ENCODE assay signal across 8 cellular contexts in the genomic region with DNA sequence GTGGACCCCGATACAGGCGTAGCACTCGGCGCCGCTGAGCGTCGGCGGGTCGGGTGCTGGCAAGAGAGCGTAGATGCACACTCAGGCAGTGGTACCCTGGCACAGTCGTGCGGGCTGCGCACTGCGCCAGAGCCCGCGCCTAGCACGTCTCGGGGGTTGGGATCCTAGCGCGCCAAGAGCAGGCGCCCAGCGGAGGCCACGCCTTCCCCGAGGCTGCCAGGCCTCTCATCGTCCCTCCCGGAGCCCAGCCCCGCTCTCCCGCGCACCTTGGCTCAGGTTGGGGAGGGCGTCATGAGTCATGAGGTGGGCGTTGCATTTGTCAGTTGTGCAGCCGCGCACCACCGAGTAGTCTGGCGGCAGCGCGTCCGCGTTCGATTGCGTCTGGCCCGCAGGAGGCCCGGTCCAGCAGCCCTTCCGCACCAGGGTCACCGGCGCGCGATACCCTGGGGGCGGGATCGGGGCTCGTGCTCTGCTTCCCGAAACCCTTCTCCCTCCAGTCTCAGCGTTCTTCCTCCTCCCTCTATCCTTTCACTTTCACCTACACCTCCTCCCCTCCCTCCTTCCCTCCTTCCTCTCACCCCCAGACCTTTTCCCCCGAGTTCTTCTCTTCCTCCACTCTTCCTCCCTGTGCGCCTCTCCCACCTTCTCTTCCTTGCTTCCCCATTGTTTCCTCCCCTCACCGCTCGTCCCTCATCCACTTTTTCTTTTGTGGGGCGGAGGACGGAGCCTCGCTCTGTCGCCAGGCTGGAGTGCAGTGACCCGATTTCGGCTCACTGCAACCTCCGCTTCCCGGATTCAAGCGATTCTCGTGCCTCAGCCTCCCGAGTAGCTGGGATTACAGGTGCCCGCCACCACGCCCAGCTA. TPM values are rescaled to one million over a fixed set of nuclear protein-coding genes. Genes with fewer than 3 reads are reported as not detected.
A peak's percentile ranks its signal among the peaks of the same experiment; 100 is the strongest.
DNase-seq lines count a peak whose midpoint lies in the region; ATAC-seq and TF ChIP-seq lines count a peak whose summit lies in the region.

No MANE protein-coding gene starts in this region.

- H3K79me2 ChIP-seq in H9 (ENCODE audit: insufficient read depth, low read length) (no peaks in the 10 kb centered on the region), hepatocyte (no peaks in the 10 kb centered on the region)

- no peak overlapping the region for H3K56ac ChIP-seq in H9 (ENCODE audit: insufficient read length, low read depth, low read length)

- WGBS in H9 (ENCODE audit: extremely low coverage, insufficient read length, low lambda C conversion rate) = 100% methylated on average over 1 of the region's 70 CpGs
- WGBS in hepatocyte (ENCODE audit: low lambda C conversion rate, missing lambda C conversion rate) = 15% methylated on average over 63 of the region's 70 CpGs

- no peaks in the 10 kb centered on the region; a peak in 1 of 7 replicates for H3K36me3 Mint-ChIP-seq in H9 (ENCODE audit: insufficient read depth in 1 of 3, low read depth in 3 of 3)

- H2BK20ac ChIP-seq in H9 (ENCODE audit: low read depth, low read length, poor library complexity, severe bottlenecking) = no peak overlapping the region

- ATAC-seq in sciatic nerve (peak; percentile 42), GM19395 (IDR thresholded peaks at IDR 0.05; ENCODE audit: unreplicated experiment) (no peak)

- H2AFZ ChIP-seq in H9 (ENCODE audit: low read length) (no peak overlapping the region), hepatocyte (peak overlapping the region; percentile 71)

- no peak overlapping the region for H4K8ac ChIP-seq in H9 (replicated peaks; ENCODE audit: insufficient read length, low read depth, low read length)

- H3K27ac ChIP-seq in H9 (ENCODE audit: insufficient read length, low read depth, low read length) (no peak overlapping the region), hepatocyte (peak overlapping the region; percentile 23)

- H2BK5ac ChIP-seq in H9 (ENCODE audit: insufficient read length, low read length) = no peak overlapping the region

- peaks cover 9% of the 10 kb centered on the region for H3K27me3 ChIP-seq in H9 (ENCODE audit: insufficient read depth, low read length)
- H3K27me3 ChIP-seq in hepatocyte = no peaks in the 10 kb centered on the region

- no peak for TF ChIP-seq CTCF in H9 (conservative IDR thresholded peaks at IDR 0.05)
- TF ChIP-seq CTCF in hepatocyte (IDR thresholded peaks at IDR 0.05; ENCODE audit: poor library complexity) = no peak

- H3K9me2 ChIP-seq in hepatocyte (replicated peaks; ENCODE audit: insufficient read depth) = no peaks in the 10 kb centered on the region

- no peaks in the 10 kb centered on the region for H3K36me3 ChIP-seq in hepatocyte (replicated peaks; ENCODE audit: insufficient read depth, low read depth)

- peaks cover 5% of the 10 kb centered on the region for H3K23me2 ChIP-seq in H9 (ENCODE audit: insufficient read length, low read depth, low read length, poor library complexity, severe bottlenecking)

- H3T11ph ChIP-seq in H9 (ENCODE audit: low read length) = no peak overlapping the region

- intact Hi-C loops in sciatic nerve (cut with DNase I) = no loop called here

- no peak overlapping the region for H4K5ac ChIP-seq in H9 (ENCODE audit: insufficient read length, low read depth, low read length)

- no peak overlapping the region for H3K18ac ChIP-seq in H9 (ENCODE audit: insufficient read length, low read depth, low read length)

- peak overlapping the region; percentile 18; the same call in 1 of the 2 replicates for H3K14ac ChIP-seq in H9 (ENCODE audit: insufficient read depth, low read length)

- H3K4ac ChIP-seq in H9 (ENCODE audit: low read depth, low read length) = no peak overlapping the region

- DNase-seq in H9 (peak; percentile 90), RPMI8226 (peak; percentile 29), hepatocyte (ENCODE audit: low spot score) (peak; percentile 87), sciatic nerve (ENCODE audit: low spot score) (no peak), GDM1 (lab: John Stamatoyannopoulos, UW) (no peak), SK-N-DZ (ENCODE audit: low spot score) (no peak)
- DNase-seq in activated naive CD8-positive, alpha-beta T cell treated with anti-CD3 and anti-CD28 coated beads, Interleukin-2, amount 50 U/mL, for 16 hours (ENCODE audit: low read depth, low spot score) = peak; percentile 47

- H3K4me3 Mint-ChIP-seq in H9 = peak overlapping the region; percentile 70 to 86

- H2BK120ac ChIP-seq in H9 (ENCODE audit: low read depth, low read length, poor library complexity, severe bottlenecking) = no peak overlapping the region

- H2AK5ac ChIP-seq in H9 (ENCODE audit: insufficient read length, low read length) = no peak overlapping the region

- H3K9me3 ChIP-seq in H9 (ENCODE audit: control insufficient read depth, low read depth, low read length) (no peaks in the 10 kb centered on the region), hepatocyte (ENCODE audit: low read depth) (no peaks in the 10 kb centered on the region)

- H3K9me3 Mint-ChIP-seq in H9 = no peaks in the 10 kb centered on the region; a peak in 3 of 5 replicates

- H4K91ac ChIP-seq in H9 (ENCODE audit: insufficient read length, low read depth, low read length) = no peak overlapping the region

- H3K27ac Mint-ChIP-seq in H9 = no peak overlapping the region

- H3K4me1 Mint-ChIP-seq in H9 = peaks cover 0 to 8% of the 10 kb centered on the region in 2 experiments; a peak in 2 of 4 replicates

- H3K4me3 ChIP-seq in hepatocyte = peak overlapping the region; percentile 5

- peak overlapping the region; percentile 47 for H3K4me2 ChIP-seq in H9 (ENCODE audit: insufficient read depth, insufficient read length, low read length)
- peak overlapping the region; percentile 88 for H3K4me2 ChIP-seq in hepatocyte

- H2BK15ac ChIP-seq in H9 (ENCODE audit: low read depth, low read length) = no peak overlapping the region

- H3K23ac ChIP-seq in H9 (ENCODE audit: insufficient read length, low read depth, low read length) = no peak overlapping the region

- peak overlapping the region; percentile 11 for H3K9ac ChIP-seq in H9 (ENCODE audit: extremely low read depth, insufficient read length, low read length)

- no peaks in the 10 kb centered on the region for H3K79me1 ChIP-seq in H9 (ENCODE audit: insufficient read depth, low read depth, low read length, poor library complexity, severe bottlenecking)

- no peaks in the 10 kb centered on the region for H3K4me1 ChIP-seq in H9 (ENCODE audit: insufficient read depth, low read length)
- no peaks in the 10 kb centered on the region for H3K4me1 ChIP-seq in hepatocyte (ENCODE audit: insufficient read depth)

- no peak overlapping the region for H2BK12ac ChIP-seq in H9 (ENCODE audit: insufficient read length, low read depth, low read length)

- H4K20me1 ChIP-seq in H9 (ENCODE audit: control insufficient read depth, insufficient read depth, insufficient read length) (peaks cover 2% of the 10 kb centered on the region), hepatocyte (ENCODE audit: insufficient read depth, poor library complexity, severe bottlenecking) (no peaks in the 10 kb centered on the region)

- peaks cover 92% of the 10 kb centered on the region for H3K27me3 Mint-ChIP-seq in H9 (ENCODE audit: low read depth)

RNA-seq across cellular contexts. Expression of gene LYPD5, which starts 3.5 kb away (rescaled TPM):
- total RNA-seq in H9 (2021) (0.50 TPM in 2 replicates), hepatocyte (0.20 and 1.8 TPM in 2 replicates), sciatic nerve (1.4 TPM)
- 1.6 and 1.9 TPM in 2 replicates for polyA plus RNA-seq in hepatocyte
- 0.80 and 1.9 TPM in 2 replicates for polyA plus RNA-seq in SK-N-DZ (2014; cell fraction: cytosol; rRNA removed)
- 0.73 TPM in 1 of 2 replicates, not detected in the other for polyA plus RNA-seq in SK-N-DZ (2014; cell fraction: nucleus; rRNA removed)

RNA-seq across cellular contexts. Expression of gene KCNN4, which starts 18.0 kb away (rescaled TPM):
- total RNA-seq in H9 (2021) = 0.26 TPM in 1 of 2 replicates, not detected in the other
- total RNA-seq in hepatocyte = 2.8 and 3.6 TPM in 2 replicates
- polyA plus RNA-seq in hepatocyte = 5.4 and 8.3 TPM in 2 replicates
- total RNA-seq in sciatic nerve = 3.0 TPM
- polyA plus RNA-seq in SK-N-DZ (2014; cell fraction: cytosol; rRNA removed) = 0.16 and 0.52 TPM in 2 replicates
- polyA plus RNA-seq in SK-N-DZ (2014; cell fraction: nucleus; rRNA removed) = 1.5 and 2.2 TPM in 2 replicates

RNA-seq across cellular contexts. Expression of gene ZNF283, which starts 28.3 kb away (rescaled TPM):
- total RNA-seq in H9 (2021) (10.4 and 11.6 TPM in 2 replicates), hepatocyte (7.6 and 10.7 TPM in 2 replicates), sciatic nerve (17.4 TPM)
- 1.8 and 2.1 TPM in 2 replicates for polyA plus RNA-seq in hepatocyte
- 5.8 and 9.5 TPM in 2 replicates for polyA plus RNA-seq in SK-N-DZ (2014; cell fraction: cytosol; rRNA removed)
- 8.6 and 15.1 TPM in 2 replicates for polyA plus RNA-seq in SK-N-DZ (2014; cell fraction: nucleus; rRNA removed)

RNA-seq across cellular contexts. Expression of gene SMG9, which starts 44.0 kb away (rescaled TPM):
- 47.9 and 52.2 TPM in 2 replicates for total RNA-seq in H9 (2021)
- 9.5 and 16.1 TPM in 2 replicates for total RNA-seq in hepatocyte
- 34.9 and 39.7 TPM in 2 replicates for polyA plus RNA-seq in hepatocyte
- 41.1 TPM for total RNA-seq in sciatic nerve
- polyA plus RNA-seq in SK-N-DZ (2014; cell fraction: cytosol; rRNA removed) = 27.2 and 29.4 TPM in 2 replicates
- polyA plus RNA-seq in SK-N-DZ (2014; cell fraction: nucleus; rRNA removed) = 111 and 119 TPM in 2 replicates

Comparison
In these comparisons a context has a peak if more than half of its experiments do, and no peak if none do; other contexts are left out.
1. DNase-seq: peak in H9 (single experiment), RPMI8226 (single experiment), activated naive CD8-positive, alpha-beta T cell treated with anti-CD3 and anti-CD28 coated beads, Interleukin-2, amount 50 U/mL, for 16 hours (single experiment) and hepatocyte (single experiment); none in sciatic nerve (single experiment), GDM1 (single experiment) and SK-N-DZ (single experiment).